In the genomic region with DNA sequence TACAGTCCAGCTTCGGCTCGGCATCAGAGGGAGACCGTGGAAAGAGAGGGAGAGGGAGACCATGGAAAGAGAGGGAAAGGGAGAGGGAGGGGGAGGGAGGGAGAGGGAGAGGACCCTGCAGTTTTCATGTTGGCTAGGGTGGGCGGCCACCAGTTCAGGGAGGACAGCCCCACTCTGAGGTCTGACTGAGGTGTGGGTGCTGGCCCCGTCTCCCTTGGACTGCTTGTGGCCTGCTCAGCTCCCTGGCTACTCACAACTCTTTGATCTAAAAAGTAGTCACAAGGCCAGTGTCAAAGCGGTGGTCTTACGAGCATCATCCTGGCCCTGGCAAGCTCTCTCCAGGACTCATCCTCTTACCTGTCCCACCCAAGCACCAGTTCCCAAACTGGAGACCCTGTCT, we compare ENCODE assay signal across 23 cellular contexts. TPM values are rescaled to one million over a fixed set of nuclear protein-coding genes. Genes with fewer than 3 reads are reported as not detected.
DNase-seq lines count a peak whose midpoint lies in the region; ATAC-seq, FAIRE-seq and TF ChIP-seq lines count a peak whose summit lies in the region.
"Had no signal": no experiment of that assay in that cellular context is flagged by ENCODE, and none has a peak within 500 bp of the region (broad histone marks: within the 10 kb centered on the region; RNA-seq: fewer than 3 reads in every experiment).

No MANE protein-coding gene starts in this region.

- H3K9me3 Mint-ChIP-seq in activated naive CD4-positive, alpha-beta T cell treated with anti-CD3 and anti-CD28 coated beads, Interleukin-2, amount 50 U/mL, for 24 hours = no peaks in the 10 kb centered on the region
- H3K9me3 Mint-ChIP-seq in activated naive CD4-positive, alpha-beta T cell treated with anti-CD3 and anti-CD28 coated beads for 36 hours = no peaks in the 10 kb centered on the region
- no peaks in the 10 kb centered on the region for H3K9me3 Mint-ChIP-seq in stimulated activated naive CD8-positive, alpha-beta T cell treated with anti-CD3 and anti-CD28 coated beads, Interleukin-15, amount 100 ng/mL, for 72 hours
- no peaks in the 10 kb centered on the region for H3K9me3 Mint-ChIP-seq in CD4-positive, alpha-beta T cell
- H3K9me3 Mint-ChIP-seq: CD8-positive, alpha-beta T cell had no signal

- H3K4me2 ChIP-seq in HepG2 (ENCODE audit: low read depth, low read length) = no peak overlapping the region

- intact Hi-C loops in activated naive CD4-positive, alpha-beta T cell treated with anti-CD3 and anti-CD28 coated beads for 36 hours (cut with micrococcal nuclease) = no loop called here
- intact Hi-C loops in HepG2 (cut with micrococcal nuclease; ENCODE audit: unreplicated experiment) = no loop called here
- intact Hi-C loops in CD4-positive, alpha-beta T cell (cut with DNase I, micrococcal nuclease) = loop anchor here in 1 of 2 experiments (10.0 kb wide), 1 partner anchor 1624 kb away; the partner anchor contains the start of gene TAF1C

- peaks cover 27% of the 10 kb centered on the region for H3K4me1 ChIP-seq in HepG2 (ENCODE audit: insufficient read depth, low read length)
- H3K4me1 ChIP-seq: BE2C, Caco-2 had no signal

- H3K27ac Mint-ChIP-seq in activated naive CD4-positive, alpha-beta T cell treated with anti-CD3 and anti-CD28 coated beads, Interleukin-2, amount 50 U/mL, for 24 hours = peak overlapping the region; percentile 51
- no peak overlapping the region for H3K27ac Mint-ChIP-seq in activated naive CD4-positive, alpha-beta T cell treated with anti-CD3 and anti-CD28 coated beads for 36 hours
- no peak overlapping the region for H3K27ac Mint-ChIP-seq in stimulated activated naive CD8-positive, alpha-beta T cell treated with anti-CD3 and anti-CD28 coated beads, Interleukin-15, amount 100 ng/mL, for 72 hours
- H3K27ac Mint-ChIP-seq in CD4-positive, alpha-beta T cell = no peak overlapping the region
- H3K27ac Mint-ChIP-seq: CD8-positive, alpha-beta T cell had no signal

- FAIRE-seq in HepG2 (lab: Jason Lieb, UNC) = no peak
- FAIRE-seq: A204.1, G401.6, GM19239, H1 had no signal

- in situ Hi-C loops in HepG2 (cut with HindIII; ENCODE audit: extremely low pct_ligation_motif_present, low pct_unique_long_range_greater_than_20kb) = loop anchor here (25.0 kb wide), 1 partner anchor 703 kb away; the partner anchor contains the start of gene FOXF1

- no peak for TF ChIP-seq CTCF in HepG2 (CRISPR knock-in tag; IDR thresholded peaks at IDR 0.05)
- TF ChIP-seq CTCF in CD4-positive, alpha-beta T cell (IDR thresholded peaks at IDR 0.05) = no peak

- no peak for TF ChIP-seq EP300 in HepG2 (IDR thresholded peaks at IDR 0.05; ENCODE audit: low read depth in 2 of 2, low read length in 2 of 2)
- no peak for TF ChIP-seq EP300 in HepG2 (CRISPR knock-in tag; IDR thresholded peaks at IDR 0.05; ENCODE audit: borderline replicate concordance)

- H4K20me1 ChIP-seq in HepG2 (ENCODE audit: insufficient read depth, low read length) = no peaks in the 10 kb centered on the region; the same call in 1 of the 2 replicates

- no peak overlapping the region for H3K9ac ChIP-seq in HepG2 (ENCODE audit: insufficient read depth, low read depth, low read length)
- H3K9ac ChIP-seq: GM23248 had no signal

- H3K4me3 Mint-ChIP-seq in activated naive CD4-positive, alpha-beta T cell treated with anti-CD3 and anti-CD28 coated beads, Interleukin-2, amount 50 U/mL, for 24 hours = no peak overlapping the region
- no peak overlapping the region for H3K4me3 Mint-ChIP-seq in activated naive CD4-positive, alpha-beta T cell treated with anti-CD3 and anti-CD28 coated beads for 36 hours
- no peak overlapping the region for H3K4me3 Mint-ChIP-seq in stimulated activated naive CD8-positive, alpha-beta T cell treated with anti-CD3 and anti-CD28 coated beads, Interleukin-15, amount 100 ng/mL, for 72 hours
- H3K4me3 Mint-ChIP-seq in CD4-positive, alpha-beta T cell = no peak overlapping the region
- H3K4me3 Mint-ChIP-seq: CD8-positive, alpha-beta T cell had no signal

- CTCF ChIA-PET in activated naive CD4-positive, alpha-beta T cell treated with anti-CD3 and anti-CD28 coated beads for 36 hours (lab: Charles Lee) = no interaction called here
- CTCF ChIA-PET in HepG2 (lab: Yijun Ruan, JAX; ENCODE audit: low intra/inter-chr PET ratio, low total read pairs) = no interaction called here
- CTCF ChIA-PET in CD4-positive, alpha-beta T cell (lab: Charles Lee) = no interaction called here

- no peaks in the 10 kb centered on the region for H3K9me3 ChIP-seq in HepG2 (ENCODE audit: low read length)
- H3K9me3 ChIP-seq in CD4-positive, alpha-beta T cell (ENCODE audit: control insufficient read depth, low read length) = no peaks in the 10 kb centered on the region
- H3K9me3 ChIP-seq: BE2C, Caco-2 had no signal

- H3K27me3 Mint-ChIP-seq in activated naive CD4-positive, alpha-beta T cell treated with anti-CD3 and anti-CD28 coated beads, Interleukin-2, amount 50 U/mL, for 24 hours = peaks cover 2% of the 10 kb centered on the region
- H3K27me3 Mint-ChIP-seq in activated naive CD4-positive, alpha-beta T cell treated with anti-CD3 and anti-CD28 coated beads for 36 hours (ENCODE audit: low read depth) = peaks cover 9% of the 10 kb centered on the region
- peaks cover 37% of the 10 kb centered on the region for H3K27me3 Mint-ChIP-seq in stimulated activated naive CD8-positive, alpha-beta T cell treated with anti-CD3 and anti-CD28 coated beads, Interleukin-15, amount 100 ng/mL, for 72 hours
- H3K27me3 Mint-ChIP-seq in CD4-positive, alpha-beta T cell = peaks cover 6% of the 10 kb centered on the region

- peaks cover 16% of the 10 kb centered on the region for H3K36me3 Mint-ChIP-seq in activated naive CD4-positive, alpha-beta T cell treated with anti-CD3 and anti-CD28 coated beads, Interleukin-2, amount 50 U/mL, for 24 hours
- H3K36me3 Mint-ChIP-seq in activated naive CD4-positive, alpha-beta T cell treated with anti-CD3 and anti-CD28 coated beads for 36 hours (ENCODE audit: low read depth) = peaks cover 32% of the 10 kb centered on the region
- H3K36me3 Mint-ChIP-seq in CD4-positive, alpha-beta T cell (ENCODE audit: low read depth) = peaks cover 34% of the 10 kb centered on the region

- H3K4me1 Mint-ChIP-seq in activated naive CD4-positive, alpha-beta T cell treated with anti-CD3 and anti-CD28 coated beads, Interleukin-2, amount 50 U/mL, for 24 hours = peaks cover 2% of the 10 kb centered on the region
- H3K4me1 Mint-ChIP-seq in activated naive CD4-positive, alpha-beta T cell treated with anti-CD3 and anti-CD28 coated beads for 36 hours (ENCODE audit: low read depth) = peaks cover 3% of the 10 kb centered on the region
- H3K4me1 Mint-ChIP-seq in stimulated activated naive CD8-positive, alpha-beta T cell treated with anti-CD3 and anti-CD28 coated beads, Interleukin-15, amount 100 ng/mL, for 72 hours = peaks cover 4% of the 10 kb centered on the region
- H3K4me1 Mint-ChIP-seq in CD4-positive, alpha-beta T cell (ENCODE audit: low read depth) = peaks cover under 1% of the 10 kb centered on the region

- H3K4me3 ChIP-seq in HepG2 (replicated peaks in 1 of 3; ENCODE audit: insufficient read depth in 1 of 3, low read depth in 2 of 3, low read length in 3 of 3) = no peak overlapping the region
- H3K4me3 ChIP-seq: GM23248 had no signal

- no peak overlapping the region for H2AFZ ChIP-seq in HepG2 (ENCODE audit: low read length)
- H2AFZ ChIP-seq: GM23248 had no signal

- POLR2A ChIA-PET in HepG2 (lab: Yijun Ruan, JAX) = no interaction called here
- POLR2A ChIA-PET in CD4-positive, alpha-beta T cell (lab: Charles Lee) = no interaction called here

- no peak for TF ChIP-seq RAD21 in HepG2 (CRISPR knock-in tag; IDR thresholded peaks at IDR 0.05)

- H3K27ac ChIP-seq in HepG2 (ENCODE audit: extremely low read length, insufficient read depth, low read length) = no peak overlapping the region
- H3K27ac ChIP-seq in CD4-positive, alpha-beta T cell (ENCODE audit: low read depth, low read length) = no peak overlapping the region
- H3K27ac ChIP-seq: 22Rv1, GM23248 had no signal

- WGBS in HepG2 (ENCODE audit: low lambda C conversion rate) = 94% methylated on average over 7 of the region's 7 CpGs

- peak; percentile 39 for ATAC-seq in stimulated activated naive CD8-positive, alpha-beta T cell treated with anti-CD3 and anti-CD28 coated beads, Interleukin-15, amount 100 ng/mL, for 72 hours
- no peak for ATAC-seq in stimulated activated naive CD8-positive, alpha-beta T cell treated with anti-CD3 and anti-CD28 coated beads, Interleukin-15, Interleukin-2, amounts not matched to agents 100 U/mL and 50 U/mL, for 24 hours
- ATAC-seq in HepG2 (peak; percentile 16), HG03521 (IDR thresholded peaks at IDR 0.05; ENCODE audit: unreplicated experiment) (no peak)
- ATAC-seq in CD4-positive, alpha-beta T cell (ENCODE audit: poor library complexity) = no peak
- ATAC-seq: CD8-positive, alpha-beta T cell had no signal

- H3K36me3 ChIP-seq in HepG2 (replicated peaks in 1 of 2; ENCODE audit: control insufficient read depth in 1 of 2, insufficient read depth in 2 of 2, low read length in 2 of 2) = peaks cover 12 to 29% of the 10 kb centered on the region in 2 experiments

- no TSS peak for BruUV-seq in HepG2 (replicated peaks; lab: Mats Ljungman, UMichigan)

- TF ChIP-seq POLR2A in HepG2 (IDR thresholded peaks at IDR 0.05; ENCODE audit: insufficient read depth in 1 of 2, low read depth in 2 of 2, low read length in 2 of 2) = no peak

- no peaks in the 10 kb centered on the region for H3K79me2 ChIP-seq in HepG2 (ENCODE audit: insufficient read depth, low read length)

- DNase-seq in activated naive CD4-positive, alpha-beta T cell treated with anti-CD3 and anti-CD28 coated beads for 36 hours = no peak
- no peak for DNase-seq in stimulated activated naive CD8-positive, alpha-beta T cell treated with anti-CD3 and anti-CD28 coated beads, Interleukin-15, amount 100 ng/mL, for 72 hours
- no peak for DNase-seq in stimulated activated naive CD8-positive, alpha-beta T cell treated with anti-CD3 and anti-CD28 coated beads, Interleukin-15, Interleukin-2, amounts not matched to agents 100 U/mL and 50 U/mL, for 24 hours
- DNase-seq in HepG2 (ENCODE audit: low spot score) = no peak
- DNase-seq in stimulated activated CD4-positive, alpha-beta T cell treated with anti-CD3 and anti-CD28 coated beads, Interleukin-4, amount 100 ng/mL, for 1 hour = no peak
- no peak for DNase-seq in CD4-positive, alpha-beta T cell
- DNase-seq: AML-193; BE2C; C1 segment of cervical spinal cord; Caco-2; CD8-positive, alpha-beta T cell; DMS153; DND-41; GM23248; H7; HCEC 1CT had no signal

- H3K27me3 ChIP-seq in HepG2 (ENCODE audit: control insufficient read depth in 1 of 2, insufficient read depth in 2 of 2, low read length in 2 of 2) = peaks cover 6 to 28% of the 10 kb centered on the region in 2 experiments
- H3K27me3 ChIP-seq in CD4-positive, alpha-beta T cell (ENCODE audit: control insufficient read depth, insufficient read depth, low read length) = no peaks in the 10 kb centered on the region

RNA-seq across cellular contexts. Expression of gene COX4I1, which starts 9.4 kb away (rescaled TPM):
- total RNA-seq in activated naive CD4-positive, alpha-beta T cell treated with anti-CD3 and anti-CD28 coated beads for 36 hours = 100 to 1,000 TPM; 563 to 568 TPM
- total RNA-seq in HepG2 (2016; rRNA removed; fragmentation: Illumina TruSeq; extraction: Trizol) = 631 and 658 TPM in 2 replicates
- 381 and 407 TPM in 2 replicates for total RNA-seq in HepG2 (2016; cell fraction: cytosol; rRNA removed; fragmentation: Illumina TruSeq; extraction: Trizol; ENCODE audit: low read depth)
- total RNA-seq in HepG2 (2016; cell fraction: insoluble cytoplasmic fraction; rRNA removed; fragmentation: Illumina TruSeq; extraction: Trizol) = 648 and 655 TPM in 2 replicates
- total RNA-seq in HepG2 (2016; cell fraction: membrane; rRNA removed; fragmentation: Illumina TruSeq; extraction: Trizol) = 496 and 528 TPM in 2 replicates
- total RNA-seq in HepG2 (2016; cell fraction: nucleus; rRNA removed; fragmentation: Illumina TruSeq; extraction: Trizol) = 310 and 337 TPM in 2 replicates
- polyA plus RNA-seq in HepG2 (2011; rRNA removed) = 838 and 902 TPM in 2 replicates
- 1,053 and 1,212 TPM in 2 replicates for polyA plus RNA-seq in HepG2 (2011; cell fraction: cytosol; rRNA removed)
- polyA plus RNA-seq in HepG2 (2011; cell fraction: nucleus; rRNA removed) = 388 and 389 TPM in 2 replicates
- polyA plus RNA-seq in HepG2 (2012) = 443 and 505 TPM in 2 replicates
- polyA plus RNA-seq in HepG2 (2016; cell fraction: cytosol; fragmentation: Illumina TruSeq; extraction: Trizol; ENCODE audit: low read depth) = 414 and 464 TPM in 2 replicates
- 675 and 705 TPM in 2 replicates for polyA plus RNA-seq in HepG2 (2016; cell fraction: insoluble cytoplasmic fraction; fragmentation: Illumina TruSeq; extraction: Trizol; ENCODE audit: low read depth)
- polyA plus RNA-seq in HepG2 (2016; cell fraction: membrane; fragmentation: Illumina TruSeq; extraction: Trizol; ENCODE audit: low read depth) = 456 and 498 TPM in 2 replicates
- 604 and 614 TPM in 2 replicates for polyA plus RNA-seq in HepG2 (2016; cell fraction: nucleus; fragmentation: Illumina TruSeq; extraction: Trizol; ENCODE audit: insufficient read depth, low read depth)
- 364 and 524 TPM in 2 replicates for polyA minus RNA-seq in HepG2 (2011; rRNA and poly(A)+ RNA removed; ENCODE audit: low replicate concordance)
- 143 and 144 TPM in 2 replicates for polyA minus RNA-seq in HepG2 (2011; cell fraction: cytosol; rRNA and poly(A)+ RNA removed)
- polyA minus RNA-seq in HepG2 (2011; cell fraction: nucleus; rRNA and poly(A)+ RNA removed) = 99.5 and 129 TPM in 2 replicates
- 100 to 1,000 TPM; 749 to 750 TPM for total RNA-seq in CD4-positive, alpha-beta T cell

RNA-seq across cellular contexts. Expression of gene EMC8, which starts 9.6 kb away (rescaled TPM):
- total RNA-seq in activated naive CD4-positive, alpha-beta T cell treated with anti-CD3 and anti-CD28 coated beads for 36 hours = 10 to 100 TPM; 28.5 to 31.6 TPM
- 47.6 and 55.0 TPM in 2 replicates for total RNA-seq in HepG2 (2016; rRNA removed; fragmentation: Illumina TruSeq; extraction: Trizol)
- 56.6 and 69.3 TPM in 2 replicates for total RNA-seq in HepG2 (2016; cell fraction: cytosol; rRNA removed; fragmentation: Illumina TruSeq; extraction: Trizol; ENCODE audit: low read depth)
- total RNA-seq in HepG2 (2016; cell fraction: insoluble cytoplasmic fraction; rRNA removed; fragmentation: Illumina TruSeq; extraction: Trizol) = 42.9 and 52.9 TPM in 2 replicates
- 53.7 and 67.6 TPM in 2 replicates for total RNA-seq in HepG2 (2016; cell fraction: membrane; rRNA removed; fragmentation: Illumina TruSeq; extraction: Trizol)
- 34.0 and 36.1 TPM in 2 replicates for total RNA-seq in HepG2 (2016; cell fraction: nucleus; rRNA removed; fragmentation: Illumina TruSeq; extraction: Trizol)
- polyA plus RNA-seq in HepG2 (2011; rRNA removed) = 71.6 and 76.0 TPM in 2 replicates
- 60.8 and 68.0 TPM in 2 replicates for polyA plus RNA-seq in HepG2 (2011; cell fraction: cytosol; rRNA removed)
- 45.9 and 50.4 TPM in 2 replicates for polyA plus RNA-seq in HepG2 (2011; cell fraction: nucleus; rRNA removed)
- 29.9 and 30.5 TPM in 2 replicates for polyA plus RNA-seq in HepG2 (2012)
- 65.3 and 83.6 TPM in 2 replicates for polyA plus RNA-seq in HepG2 (2016; cell fraction: cytosol; fragmentation: Illumina TruSeq; extraction: Trizol; ENCODE audit: low read depth)
- polyA plus RNA-seq in HepG2 (2016; cell fraction: insoluble cytoplasmic fraction; fragmentation: Illumina TruSeq; extraction: Trizol; ENCODE audit: low read depth) = 58.1 and 66.0 TPM in 2 replicates
- polyA plus RNA-seq in HepG2 (2016; cell fraction: membrane; fragmentation: Illumina TruSeq; extraction: Trizol; ENCODE audit: low read depth) = 59.1 and 73.6 TPM in 2 replicates
- 69.1 and 78.6 TPM in 2 replicates for polyA plus RNA-seq in HepG2 (2016; cell fraction: nucleus; fragmentation: Illumina TruSeq; extraction: Trizol; ENCODE audit: insufficient read depth, low read depth)
- polyA minus RNA-seq in HepG2 (2011; rRNA and poly(A)+ RNA removed; ENCODE audit: low replicate concordance) = 61.8 and 82.3 TPM in 2 replicates
- 27.0 and 43.3 TPM in 2 replicates for polyA minus RNA-seq in HepG2 (2011; cell fraction: cytosol; rRNA and poly(A)+ RNA removed)
- polyA minus RNA-seq in HepG2 (2011; cell fraction: nucleus; rRNA and poly(A)+ RNA removed) = 44.0 and 45.6 TPM in 2 replicates
- 10 to 100 TPM; 38.9 to 41.7 TPM for total RNA-seq in CD4-positive, alpha-beta T cell

RNA-seq across cellular contexts. Expression of gene C16orf74, which starts 58.0 kb away (rescaled TPM):
- total RNA-seq in activated naive CD4-positive, alpha-beta T cell treated with anti-CD3 and anti-CD28 coated beads for 36 hours = under 1 TPM; 0.50 to 0.64 TPM
- 0.13 TPM in 1 of 2 replicates, not detected in the other for total RNA-seq in HepG2 (2016; rRNA removed; fragmentation: Illumina TruSeq; extraction: Trizol)
- 0.35 TPM in 1 of 2 replicates, not detected in the other for total RNA-seq in HepG2 (2016; cell fraction: cytosol; rRNA removed; fragmentation: Illumina TruSeq; extraction: Trizol; ENCODE audit: low read depth)
- total RNA-seq in HepG2 (2016; cell fraction: insoluble cytoplasmic fraction; rRNA removed; fragmentation: Illumina TruSeq; extraction: Trizol) = not detected in 2 replicates
- total RNA-seq in HepG2 (2016; cell fraction: membrane; rRNA removed; fragmentation: Illumina TruSeq; extraction: Trizol) = not detected in 2 replicates
- not detected in 2 replicates for total RNA-seq in HepG2 (2016; cell fraction: nucleus; rRNA removed; fragmentation: Illumina TruSeq; extraction: Trizol)
- 0.26 and 0.29 TPM in 2 replicates for polyA plus RNA-seq in HepG2 (2011; rRNA removed)
- 0.13 and 0.28 TPM in 2 replicates for polyA plus RNA-seq in HepG2 (2011; cell fraction: cytosol; rRNA removed)
- 0.16 and 0.37 TPM in 2 replicates for polyA plus RNA-seq in HepG2 (2011; cell fraction: nucleus; rRNA removed)
- not detected in 2 replicates for polyA plus RNA-seq in HepG2 (2012)
- 0.35 and 0.65 TPM in 2 replicates for polyA plus RNA-seq in HepG2 (2016; cell fraction: cytosol; fragmentation: Illumina TruSeq; extraction: Trizol; ENCODE audit: low read depth)
- polyA plus RNA-seq in HepG2 (2016; cell fraction: insoluble cytoplasmic fraction; fragmentation: Illumina TruSeq; extraction: Trizol; ENCODE audit: low read depth) = not detected in 2 replicates
- 0.33 TPM in 1 of 2 replicates, not detected in the other for polyA plus RNA-seq in HepG2 (2016; cell fraction: membrane; fragmentation: Illumina TruSeq; extraction: Trizol; ENCODE audit: low read depth)
- not detected in 2 replicates for polyA plus RNA-seq in HepG2 (2016; cell fraction: nucleus; fragmentation: Illumina TruSeq; extraction: Trizol; ENCODE audit: insufficient read depth, low read depth)
- 0.44 and 7.8 TPM in 2 replicates for polyA minus RNA-seq in HepG2 (2011; rRNA and poly(A)+ RNA removed; ENCODE audit: low replicate concordance)
- polyA minus RNA-seq in HepG2 (2011; cell fraction: cytosol; rRNA and poly(A)+ RNA removed) = not detected in 2 replicates
- not detected in 2 replicates for polyA minus RNA-seq in HepG2 (2011; cell fraction: nucleus; rRNA and poly(A)+ RNA removed)
- total RNA-seq in CD4-positive, alpha-beta T cell = 1 to 10 TPM; 2.1 to 2.9 TPM

Comparison
In these comparisons a context has a peak if more than half of its experiments do, and no peak if none do; other contexts are left out.
1. ATAC-seq: peak in stimulated activated naive CD8-positive, alpha-beta T cell treated with anti-CD3 and anti-CD28 coated beads, Interleukin-15, amount 100 ng/mL, for 72 hours (single experiment) and HepG2 (single experiment); none in stimulated activated naive CD8-positive, alpha-beta T cell treated with anti-CD3 and anti-CD28 coated beads, Interleukin-15, Interleukin-2, amounts not matched to agents 100 U/mL and 50 U/mL, for 24 hours (single experiment), HG03521 (single experiment) and CD4-positive, alpha-beta T cell (single experiment).